15 cellular contexts compared by ENCODE assay signal in the genomic region with DNA sequence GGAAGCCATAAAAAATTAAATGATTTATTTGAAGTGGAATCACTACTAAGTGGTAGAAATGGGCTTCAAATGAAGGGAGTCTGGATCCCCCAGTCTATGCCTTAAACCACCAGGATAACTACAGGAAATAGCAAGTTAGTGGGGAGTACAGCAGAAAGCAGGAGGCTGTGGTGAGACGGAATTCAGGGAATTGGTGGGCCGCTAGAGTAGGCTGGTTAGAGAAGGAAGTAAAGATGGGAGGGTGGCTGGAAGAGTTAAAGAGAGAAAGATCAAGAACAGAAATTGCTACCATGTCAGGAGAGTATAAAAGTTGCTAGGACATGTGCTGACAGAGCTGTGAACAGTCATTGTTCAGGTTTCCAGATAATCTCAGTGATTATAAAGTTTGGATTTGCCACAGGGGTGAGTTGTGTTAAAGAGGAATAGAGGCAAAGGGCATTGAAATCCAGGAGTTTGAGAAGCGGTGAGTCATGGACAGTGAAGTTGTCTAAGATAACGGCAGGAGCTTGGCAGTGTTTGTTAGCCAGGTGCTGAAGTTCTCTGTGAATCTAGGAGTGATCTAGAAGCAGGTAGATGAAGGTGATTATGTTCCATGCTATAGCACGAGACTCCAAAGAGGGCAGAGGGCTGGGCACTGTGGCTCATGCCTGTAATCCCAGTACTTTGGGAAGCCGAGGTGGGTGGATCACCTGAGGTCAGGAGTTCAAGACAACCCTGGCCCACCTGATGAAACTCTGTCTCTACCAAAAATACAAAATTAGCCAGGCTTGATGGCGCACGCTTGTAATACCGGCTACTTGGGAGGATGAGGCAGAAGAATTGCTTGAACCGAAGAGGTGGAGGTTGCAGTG. TPM values are rescaled to one million over a fixed set of nuclear protein-coding genes. Genes with fewer than 3 reads are reported as not detected.
A peak's percentile ranks its signal among the peaks of the same experiment; 100 is the strongest.
DNase-seq lines count a peak whose midpoint lies in the region; ATAC-seq, FAIRE-seq and TF ChIP-seq lines count a peak whose summit lies in the region.
"Had no signal": no experiment of that assay in that cellular context is flagged by ENCODE, and none has a peak within 500 bp of the region (broad histone marks: within the 10 kb centered on the region; RNA-seq: fewer than 3 reads in every experiment).

No MANE protein-coding gene starts in this region.

- H2AFZ ChIP-seq in K562 (ENCODE audit: low read depth, low read length) (peak overlapping the region; percentile 79), smooth muscle cell (ENCODE audit: low read depth) (no peak overlapping the region)

- H3K27me3 ChIP-seq in K562 (ENCODE audit: control insufficient read depth in 2 of 2, insufficient read depth in 2 of 2, low read length in 2 of 2) (no peaks in the 10 kb centered on the region), smooth muscle cell (ENCODE audit: low read depth) (no peaks in the 10 kb centered on the region), vagina (no peaks in the 10 kb centered on the region)

- no peak for FAIRE-seq in K562 (lab: Jason Lieb, UNC)
- FAIRE-seq: GM12891, HTR-8/SVneo, kidney had no signal

- H3K79me2 ChIP-seq in K562 (ENCODE audit: control insufficient read depth, insufficient read depth, low read length) (no peaks in the 10 kb centered on the region), smooth muscle cell (ENCODE audit: low read depth) (no peaks in the 10 kb centered on the region)

- BruUV-seq in K562 (replicated peaks; lab: Mats Ljungman, UMichigan), result no TSS peak

- peaks cover 50% of the 10 kb centered on the region for H3F3A ChIP-seq in smooth muscle cell (ENCODE audit: low read depth)

- peak; percentile 20 for DNase-seq in KBM-7
- peak in 1 of 4 experiments; percentile 43 for DNase-seq in K562 (ENCODE audit: extremely low read depth in 1 of 4, low spot score in 3 of 4)
- DNase-seq in left colon, result peak in 1 of 2 donors; percentile 63
- DNase-seq in smooth muscle cell (lab: John Stamatoyannopoulos, UW; ENCODE audit: unreplicated experiment), result no peak
- DNase-seq in NCI-H524 (lab: John Stamatoyannopoulos, UW), result no peak
- DNase-seq in COR-L47 (lab: John Stamatoyannopoulos, UW), result no peak
- DNase-seq in vagina (ENCODE audit: extremely low spot score in 2 of 2), result no peak
- DNase-seq: activated CD8-positive, alpha-beta memory T cell treated with anti-CD3 and anti-CD28 coated beads for 24 hours; activated naive CD4-positive, alpha-beta T cell; C1 segment of cervical spinal cord; kidney had no signal

- no peak overlapping the region; the same call in 1 of the 2 replicates for H3K4me2 ChIP-seq in K562 (ENCODE audit: insufficient read depth, low read length)
- H3K4me2 ChIP-seq in smooth muscle cell, result peak overlapping the region; percentile 69

- H3K4me1 ChIP-seq in K562 (replicated peaks in 1 of 2; ENCODE audit: control insufficient read depth in 2 of 2, insufficient read depth in 2 of 2, low read length in 2 of 2) (peaks cover 18 to 68% of the 10 kb centered on the region in 2 experiments), smooth muscle cell (ENCODE audit: low read depth) (peaks cover 34% of the 10 kb centered on the region), vagina (peaks cover 42% of the 10 kb centered on the region)

- TF ChIP-seq EP300 in K562 (IDR thresholded peaks at IDR 0.05; ENCODE audit: low read length), result 0 out of 2 replicates have a peak, but pooled peaks have one; percentile 9

- POLR2A ChIA-PET in K562 (lab: Yijun Ruan, JAX), result interaction anchor here (0.7 to 1.8 kb wide), 3 partner anchors 13 to 20 kb away, joined by 3 to 5 read pairs (median 5); partner anchors contain the start of gene HINT3

- no peak for TF ChIP-seq POLR2A in K562 (conservative IDR thresholded peaks at IDR 0.05)
- TF ChIP-seq POLR2A in vagina (IDR thresholded peaks at IDR 0.05), result no peak

- intact Hi-C loops in K562 (cut with micrococcal nuclease), result no loop called here
- intact Hi-C loops in left colon (cut with DNase I, micrococcal nuclease), result no loop called here
- intact Hi-C loops in vagina (cut with DNase I), result no loop called here

- H3K36me3 ChIP-seq in K562 (ENCODE audit: control insufficient read depth, insufficient read depth, low read length), result no peaks in the 10 kb centered on the region
- H3K36me3 ChIP-seq in smooth muscle cell (ENCODE audit: low read depth), result no peaks in the 10 kb centered on the region
- H3K36me3 ChIP-seq in vagina, result no peaks in the 10 kb centered on the region
- H3K36me3 ChIP-seq: thoracic aorta had no signal

- H3K9ac ChIP-seq in K562 (ENCODE audit: insufficient read depth in 1 of 2, low read depth in 2 of 2, low read length in 2 of 2) (peak overlapping the region in 1 of 2 experiments; percentile 56; a peak in 1 of 4 replicates), smooth muscle cell (ENCODE audit: low read depth) (no peak overlapping the region)

- H4K20me1 ChIP-seq in K562 (replicated peaks; ENCODE audit: control insufficient read depth, insufficient read depth, low read length) (no peaks in the 10 kb centered on the region), smooth muscle cell (ENCODE audit: low read depth) (no peaks in the 10 kb centered on the region)

- H3K4me3 ChIP-seq in K562 (no peak overlapping the region), smooth muscle cell (no peak overlapping the region), vagina (no peak overlapping the region)
- H3K4me3 ChIP-seq: thoracic aorta had no signal

- ATAC-seq in K562 (peak; percentile 11; the same call in 1 of the 3 replicates), left colon (peak; percentile 80), HG03097 (IDR thresholded peaks at IDR 0.05; ENCODE audit: low FRiP score, unreplicated experiment) (no peak)

- H3K9me3 ChIP-seq in K562 (replicated peaks; ENCODE audit: control insufficient read depth, insufficient read depth, low read depth, low read length) (no peaks in the 10 kb centered on the region), smooth muscle cell (replicated peaks; ENCODE audit: low read depth) (no peaks in the 10 kb centered on the region), vagina (no peaks in the 10 kb centered on the region)
- H3K9me3 ChIP-seq: thoracic aorta had no signal

- no peak; a peak in 1 of 4 replicates for TF ChIP-seq RAD21 in K562 (CRISPR knock-in tag; conservative IDR thresholded peaks at IDR 0.05 in 1 of 2, IDR thresholded peaks at IDR 0.05 in 1 of 2)

- in situ Hi-C loops in KBM-7 (cut with MboI; ENCODE audit: low pct_unique_long_range_greater_than_20kb, low sequenced_read_pairs) (no loop called here), K562 (cut with MboI) (no loop called here)

- CTCF ChIA-PET in K562 (lab: Yijun Ruan, JAX; ENCODE audit: low intra/inter-chr PET ratio), result no interaction called here

- H3K9me1 ChIP-seq in K562 (ENCODE audit: control insufficient read depth, insufficient read depth, low read length), result no peaks in the 10 kb centered on the region

- TF ChIP-seq CTCF in K562 (IDR thresholded peaks at IDR 0.05 in 2 of 3, conservative IDR thresholded peaks at IDR 0.05 in 1 of 3; ENCODE audit: insufficient read depth in 2 of 3, low read depth in 1 of 3, low read length in 3 of 3) (no peak), smooth muscle cell (IDR thresholded peaks at IDR 0.05; ENCODE audit: borderline replicate concordance, insufficient read depth, poor library complexity, severe bottlenecking) (no peak), vagina (IDR thresholded peaks at IDR 0.05) (no peak)

- H3K27ac ChIP-seq in K562 (ENCODE audit: extremely low read depth, low read depth, low read length) (peak overlapping the region; percentile 70; the same call in 1 of the 3 replicates), smooth muscle cell (ENCODE audit: low read depth) (peak overlapping the region; percentile 94), vagina (no peak overlapping the region)

- WGBS in K562 (ENCODE audit: insufficient coverage, low coverage, missing lambda C conversion rate), result 42% methylated on average over 10 of the region's 10 CpGs
- 66% methylated on average over 10 of the region's 10 CpGs for WGBS in smooth muscle cell (ENCODE audit: low lambda C conversion rate)

RNA-seq across cellular contexts. Expression of gene HINT3, which starts 13.7 kb away (rescaled TPM):
- total RNA-seq in K562 (2011; cell fraction: chromatin; rRNA removed; ENCODE audit: low replicate concordance), result 1.1 and 2.9 TPM in 2 replicates
- total RNA-seq in K562 (2011; cell fraction: nucleolus; rRNA removed), result 1.2 and 1.3 TPM in 2 replicates
- 2.2 and 4.0 TPM in 2 replicates for total RNA-seq in K562 (2011; cell fraction: nucleoplasm; rRNA removed)
- total RNA-seq in K562 (2014; rRNA removed), result 11.8 and 13.7 TPM in 2 replicates
- 16.6 and 16.9 TPM in 2 replicates for total RNA-seq in K562 (2014; rRNA removed; fragmentation: Illumina TruSeq; extraction: Trizol)
- 14.6 and 16.2 TPM in 2 replicates for total RNA-seq in K562 (2015; rRNA removed; fragmentation: Illumina TruSeq; extraction: Trizol)
- total RNA-seq in K562 (2021), result 10.8 and 11.3 TPM in 2 replicates
- polyA plus RNA-seq in K562 (2011; rRNA removed), result 4.7 and 5.1 TPM in 2 replicates
- polyA plus RNA-seq in K562 (2011; cell fraction: cytosol; rRNA removed), result 2.4 and 2.8 TPM in 2 replicates
- polyA plus RNA-seq in K562 (2011; cell fraction: nucleus; rRNA removed), result 0.98 and 1.3 TPM in 2 replicates
- 15.3 and 21.7 TPM in 2 replicates for polyA plus RNA-seq in K562 (2012)
- 12.6 and 13.7 TPM in 2 replicates for polyA plus RNA-seq in K562 (2014; fragmentation: Illumina TruSeq; extraction: Trizol)
- polyA plus RNA-seq in K562 (2014; fragmentation: Nextera tagmentation; extraction: Ambion mirVana), result 1 to 10 TPM; 1.4 to 1.9 TPM
- 7.6 and 8.9 TPM in 2 replicates for polyA plus RNA-seq in K562 (2014; rRNA removed)
- 3.1 and 4.7 TPM in 2 replicates for polyA minus RNA-seq in K562 (2011; rRNA and poly(A)+ RNA removed)
- 3.5 and 6.0 TPM in 2 replicates for polyA minus RNA-seq in K562 (2011; cell fraction: cytosol; rRNA and poly(A)+ RNA removed)
- 1.3 and 2.2 TPM in 2 replicates for polyA minus RNA-seq in K562 (2011; cell fraction: nucleus; rRNA and poly(A)+ RNA removed)
- 10 to 100 TPM; 24.7 to 25.7 TPM for total RNA-seq in left colon
- total RNA-seq in smooth muscle cell, result 13.1 and 21.2 TPM in 2 replicates
- 6.8 and 10.0 TPM in 2 replicates for polyA plus RNA-seq in smooth muscle cell
- 18.4 TPM for total RNA-seq in vagina

RNA-seq across cellular contexts. Expression of gene TRMT11, which starts 43.4 kb away (rescaled TPM):
- 88.5 and 187 TPM in 2 replicates for total RNA-seq in K562 (2011; cell fraction: chromatin; rRNA removed; ENCODE audit: low replicate concordance)
- 41.2 and 47.4 TPM in 2 replicates for total RNA-seq in K562 (2011; cell fraction: nucleolus; rRNA removed)
- 59.8 and 74.4 TPM in 2 replicates for total RNA-seq in K562 (2011; cell fraction: nucleoplasm; rRNA removed)
- total RNA-seq in K562 (2014; rRNA removed), result 38.2 and 40.5 TPM in 2 replicates
- 60.8 and 68.2 TPM in 2 replicates for total RNA-seq in K562 (2014; rRNA removed; fragmentation: Illumina TruSeq; extraction: Trizol)
- 47.2 and 53.0 TPM in 2 replicates for total RNA-seq in K562 (2015; rRNA removed; fragmentation: Illumina TruSeq; extraction: Trizol)
- total RNA-seq in K562 (2021), result 38.8 and 41.3 TPM in 2 replicates
- 68.1 and 88.0 TPM in 2 replicates for polyA plus RNA-seq in K562 (2011; rRNA removed)
- 8.9 and 26.0 TPM in 2 replicates for polyA plus RNA-seq in K562 (2011; cell fraction: cytosol; rRNA removed)
- 136 and 190 TPM in 2 replicates for polyA plus RNA-seq in K562 (2011; cell fraction: nucleus; rRNA removed)
- 23.3 and 23.7 TPM in 2 replicates for polyA plus RNA-seq in K562 (2012)
- 34.8 and 46.8 TPM in 2 replicates for polyA plus RNA-seq in K562 (2014; fragmentation: Illumina TruSeq; extraction: Trizol)
- polyA plus RNA-seq in K562 (2014; fragmentation: Nextera tagmentation; extraction: Ambion mirVana), result 10 to 100 TPM; 72.4 to 76.3 TPM
- 59.6 and 59.8 TPM in 2 replicates for polyA plus RNA-seq in K562 (2014; rRNA removed)
- polyA minus RNA-seq in K562 (2011; rRNA and poly(A)+ RNA removed), result 99.9 and 108 TPM in 2 replicates
- 23.4 and 24.7 TPM in 2 replicates for polyA minus RNA-seq in K562 (2011; cell fraction: cytosol; rRNA and poly(A)+ RNA removed)
- polyA minus RNA-seq in K562 (2011; cell fraction: nucleus; rRNA and poly(A)+ RNA removed), result 117 and 147 TPM in 2 replicates
- 10 to 100 TPM; 15.9 to 17.2 TPM for total RNA-seq in left colon
- 21.6 and 26.2 TPM in 2 replicates for total RNA-seq in smooth muscle cell
- 12.8 and 17.4 TPM in 2 replicates for polyA plus RNA-seq in smooth muscle cell
- total RNA-seq in vagina, result 28.0 TPM
